In the genomic region with DNA sequence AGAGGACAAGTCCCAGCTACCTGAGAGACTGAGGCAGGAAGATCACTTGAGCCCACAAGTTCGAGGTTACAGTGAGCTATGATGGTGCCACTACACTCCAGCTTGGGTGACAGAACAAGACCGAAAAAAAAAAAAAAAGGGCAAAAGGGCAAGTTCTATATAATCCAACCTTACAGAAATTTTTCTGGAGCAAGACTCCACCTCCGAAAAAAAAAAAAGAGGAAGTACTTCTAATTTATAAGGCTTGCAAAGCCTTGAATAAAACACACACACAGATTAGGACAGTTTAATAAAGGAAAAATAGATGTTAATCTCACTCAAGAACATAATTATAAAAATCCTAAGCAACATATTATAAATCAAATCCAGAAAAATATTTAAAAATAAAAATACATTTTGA, we compare ENCODE assay signal across 22 cellular contexts. TPM values are rescaled to one million over a fixed set of nuclear protein-coding genes. Genes with fewer than 3 reads are reported as not detected.
"Had no signal": no experiment of that assay in that cellular context is flagged by ENCODE, and none has a peak within 500 bp of the region (broad histone marks: within the 10 kb centered on the region; RNA-seq: fewer than 3 reads in every experiment).

No MANE protein-coding gene starts in this region.

- H3K4me3 ChIP-seq: heart left ventricle, lung, neural progenitor cell, pancreas, smooth muscle cell, suprapubic skin, thyroid gland had no signal

- H3K36me3 ChIP-seq: heart left ventricle, neural progenitor cell, pancreas, suprapubic skin, thyroid gland had no signal

- H3K27ac ChIP-seq: heart left ventricle, neural progenitor cell, pancreas, suprapubic skin, thyroid gland had no signal

- H3K4me1 ChIP-seq: heart left ventricle, neural progenitor cell, pancreas, suprapubic skin, thyroid gland had no signal

- DNase-seq: dermis blood vessel endothelial cell; endodermal cell; erythroblast; foreskin melanocyte; heart left ventricle; hippocampal formation; left colon; left ventricle myocardium superior; mesenchymal stem cell; midbrain; nucleus accumbens; pancreas; right cardiac atrium; stimulated activated CD4-positive, alpha-beta T cell treated with anti-CD3 and anti-CD28 coated beads, Interleukin-2, amount 100 ng/mL, for 48 hours; stimulated activated naive CD4-positive, alpha-beta T cell treated with Interleukin-2 at 50 U/mL for 16 hours; thyroid gland had no signal

- ATAC-seq: heart left ventricle; left colon; left ventricle myocardium superior; natural killer cell treated with Interleukin-12 subunit alpha and Interleukin-12 subunit beta and Interleukin-15 and Interleukin-18, amount 100 ng/mL, for 72 hours; pancreas; right cardiac atrium had no signal

- H3K27me3 ChIP-seq: heart left ventricle, neural progenitor cell, pancreas, suprapubic skin, thyroid gland had no signal

- H3K9me3 ChIP-seq: heart left ventricle, pancreas, suprapubic skin, thyroid gland had no signal

RNA-seq across cellular contexts. Expression of a gene that starts 50.1 kb away (rescaled TPM):
- total RNA-seq: endothelial cell of umbilical vein, left colon, left ventricle myocardium superior, lung, thyroid gland had no signal
